In genomic region chr22:28375761-28376534, GRCh38 we compare ENCODE assay signal across 28 cellular contexts.
A peak's percentile ranks its signal among the peaks of the same experiment; 100 is the strongest.
DNase-seq lines count a peak whose midpoint lies in the region; ATAC-seq, FAIRE-seq and TF ChIP-seq lines count a peak whose summit lies in the region.
"Had no signal": no experiment of that assay in that cellular context is flagged by ENCODE, and none has a peak within 500 bp of the region (broad histone marks: within the 10 kb centered on the region; RNA-seq: fewer than 3 reads in every experiment).

No MANE protein-coding gene starts in this region.

- peaks cover 5 to 8% of the 10 kb centered on the region in 2 donors for H3K27me3 Mint-ChIP-seq in CD8-positive, alpha-beta memory T cell
- no peaks in the 10 kb centered on the region for H3K27me3 Mint-ChIP-seq in activated naive CD4-positive, alpha-beta T cell treated with anti-CD3 and anti-CD28 coated beads, Interleukin-2, amount 10 ng/mL, durations not matched to agents 7 days and 5 days
- H3K27me3 Mint-ChIP-seq: activated CD8-positive, alpha-beta T cell treated with anti-CD3 and anti-CD28 coated beads for 36 hours had no signal

- no peak overlapping the region for H3K27ac ChIP-seq in CD8-positive, alpha-beta memory T cell (ENCODE audit: low read depth, low read length)
- H3K27ac ChIP-seq: adrenal gland, dorsolateral prefrontal cortex, RWPE1, tibial nerve had no signal

- POLR2A ChIA-PET in CD8-positive, alpha-beta memory T cell (lab: Charles Lee) = no interaction called here

- no peaks in the 10 kb centered on the region for H3K4me1 ChIP-seq in CD8-positive, alpha-beta memory T cell (ENCODE audit: insufficient read depth, low read length)

- FAIRE-seq in bronchial epithelial cell (lab: Jason Lieb, UNC) = peak; percentile 94
- FAIRE-seq: GM12892, kidney had no signal

- no peaks in the 10 kb centered on the region for H3K4me1 Mint-ChIP-seq in CD8-positive, alpha-beta memory T cell
- peaks cover 68% of the 10 kb centered on the region for H3K4me1 Mint-ChIP-seq in activated naive CD4-positive, alpha-beta T cell treated with anti-CD3 and anti-CD28 coated beads, Interleukin-2, amount 10 ng/mL, durations not matched to agents 7 days and 5 days
- H3K4me1 Mint-ChIP-seq: B cell had no signal

- H3K36me3 ChIP-seq in bronchial epithelial cell (ENCODE audit: control insufficient read depth, insufficient read depth, low read length) = no peaks in the 10 kb centered on the region
- H3K36me3 ChIP-seq in CD8-positive, alpha-beta memory T cell (ENCODE audit: insufficient read depth, low read length) = no peaks in the 10 kb centered on the region
- H3K36me3 ChIP-seq: adrenal gland, tibial nerve had no signal

- no peak overlapping the region for H3K4me3 ChIP-seq in AG09309 (ENCODE audit: control insufficient read depth, low read depth, low read length)
- no peak overlapping the region for H3K4me3 ChIP-seq in bronchial epithelial cell (ENCODE audit: low read depth, low read length)
- H3K4me3 ChIP-seq in CD8-positive, alpha-beta memory T cell (ENCODE audit: low read length) = no peak overlapping the region
- H3K4me3 ChIP-seq: adrenal gland, dorsolateral prefrontal cortex, tibial nerve had no signal

- TF ChIP-seq CTCF in AG09309 (IDR thresholded peaks at IDR 0.05; ENCODE audit: control insufficient read depth, insufficient read depth, low read depth, low read length, missing control alignments) (no peak), bronchial epithelial cell (IDR thresholded peaks at IDR 0.05; ENCODE audit: insufficient read depth, low read length, severe bottlenecking) (no peak)

- H3K9me3 ChIP-seq in CD8-positive, alpha-beta memory T cell (ENCODE audit: low read length) = no peaks in the 10 kb centered on the region
- H3K9me3 ChIP-seq: adrenal gland, tibial nerve had no signal

- H3K27me3 ChIP-seq in bronchial epithelial cell (ENCODE audit: control insufficient read depth, insufficient read depth, low read length) = no peaks in the 10 kb centered on the region
- H3K27me3 ChIP-seq in CD8-positive, alpha-beta memory T cell (ENCODE audit: insufficient read depth, low read length, poor library complexity, severe bottlenecking) = no peaks in the 10 kb centered on the region
- H3K27me3 ChIP-seq: adrenal gland, dorsolateral prefrontal cortex, tibial nerve had no signal

- CTCF ChIA-PET in CD8-positive, alpha-beta memory T cell (lab: Charles Lee) = no interaction called here
- CTCF ChIA-PET in activated naive CD4-positive, alpha-beta T cell treated with anti-CD3 and anti-CD28 coated beads, Interleukin-2, amount 10 ng/mL, durations not matched to agents 7 days and 5 days (lab: Charles Lee) = interaction anchor here (1.2 kb wide), 1 partner anchor 52 kb away, joined by 3 read pairs; no protein-coding TSS in a partner anchor

- no peaks in the 10 kb centered on the region for H3K36me3 Mint-ChIP-seq in CD8-positive, alpha-beta memory T cell
- peaks cover 4% of the 10 kb centered on the region for H3K36me3 Mint-ChIP-seq in activated naive CD4-positive, alpha-beta T cell treated with anti-CD3 and anti-CD28 coated beads, Interleukin-2, amount 10 ng/mL, durations not matched to agents 7 days and 5 days

- H3K4me3 Mint-ChIP-seq in CD8-positive, alpha-beta memory T cell = no peak overlapping the region
- no peak overlapping the region for H3K4me3 Mint-ChIP-seq in activated naive CD4-positive, alpha-beta T cell treated with anti-CD3 and anti-CD28 coated beads, Interleukin-2, amount 10 ng/mL, durations not matched to agents 7 days and 5 days
- H3K4me3 Mint-ChIP-seq: activated CD8-positive, alpha-beta T cell treated with anti-CD3 and anti-CD28 coated beads for 36 hours; B cell had no signal

- peak; percentile 87 for ATAC-seq in left lobe of liver
- ATAC-seq: activated CD8-positive, alpha-beta T cell treated with anti-CD3 and anti-CD28 coated beads for 36 hours had no signal

- peaks cover 0 to 2% (median 0%) of the 10 kb centered on the region in 5 donors for H3K9me3 Mint-ChIP-seq in CD8-positive, alpha-beta memory T cell
- peaks cover 6% of the 10 kb centered on the region for H3K9me3 Mint-ChIP-seq in activated naive CD4-positive, alpha-beta T cell treated with anti-CD3 and anti-CD28 coated beads, Interleukin-2, amount 10 ng/mL, durations not matched to agents 7 days and 5 days

- no peak overlapping the region for H3K27ac Mint-ChIP-seq in CD8-positive, alpha-beta memory T cell
- H3K27ac Mint-ChIP-seq in activated naive CD4-positive, alpha-beta T cell treated with anti-CD3 and anti-CD28 coated beads, Interleukin-2, amount 10 ng/mL, durations not matched to agents 7 days and 5 days = no peak overlapping the region
- H3K27ac Mint-ChIP-seq: activated CD8-positive, alpha-beta T cell treated with anti-CD3 and anti-CD28 coated beads for 36 hours; B cell had no signal

- DNase-seq in AG09309 (ENCODE audit: low read depth) (peak; percentile 17), GM03348 (ENCODE audit: low spot score) (peak; percentile 45), bronchial epithelial cell (ENCODE audit: low read depth) (no peak), left lobe of liver (ENCODE audit: low spot score) (no peak), dedifferentiated amniotic fluid mesenchymal stem cell (ENCODE audit: extremely low spot score) (no peak), retina (no peak)
- DNase-seq in CD8-positive, alpha-beta memory T cell = no peak
- no peak for DNase-seq in activated naive CD4-positive, alpha-beta T cell treated with anti-CD3 and anti-CD28 coated beads, Interleukin-2, amount 10 ng/mL, durations not matched to agents 7 days and 5 days
- DNase-seq: activated CD4-positive, CD25-positive, alpha-beta regulatory T cell; activated CD8-positive, alpha-beta T cell treated with anti-CD3 and anti-CD28 coated beads for 36 hours; activated gamma-delta T cell treated with Interleukin-2 at 50 U/mL for 16 hours; adrenal gland; central memory CD4-positive, alpha-beta T cell; COR-L47; DND-41; dorsolateral prefrontal cortex; kidney; mesenchymal stem cell; NCI-H1092 treated with DMSO at 0.1 percent for 48 hours; NCI-H2081 treated with DMSO at 0.1 percent for 48 hours; NCI-H510A; stimulated activated CD4-positive, alpha-beta T cell treated with anti-CD3 and anti-CD28 coated beads, Interleukin-4, amount 100 ng/mL, for 1 hour; stimulated activated naive CD4-positive, alpha-beta T cell; T1000 had no signal

Comparison
In these comparisons a context has a peak if more than half of its experiments do, and no peak if none do; other contexts are left out.
1. DNase-seq: peak in AG09309 (single experiment) and GM03348 (single experiment); none in bronchial epithelial cell (single experiment), left lobe of liver (single experiment), dedifferentiated amniotic fluid mesenchymal stem cell (single experiment), CD8-positive, alpha-beta memory T cell (0 of 5), activated naive CD4-positive, alpha-beta T cell treated with anti-CD3 and anti-CD28 coated beads, Interleukin-2, amount 10 ng/mL, durations not matched to agents 7 days and 5 days (single experiment) and retina (single experiment).